2 cellular contexts compared by ENCODE assay signal in genomic region chr5:133026664-133027153, GRCh38.
TF ChIP-seq lines count a peak whose summit lies in the region.

No MANE protein-coding gene starts in this region.

TF ChIP-seq in A549, 52 proteins besides CTCF, POLR2A, EP300 and RAD21 (continued from another document):
- TF ChIP-seq NR3C1 (IDR thresholded peaks at IDR 0.05), result no peak

TF ChIP-seq in IMR-90, 13 proteins besides CTCF, POLR2A, EP300 and RAD21 (continued from another document):
- TF ChIP-seq SMC3 (IDR thresholded peaks at IDR 0.05; ENCODE audit: low read depth, low read length), result no peak
- TF ChIP-seq RCOR1 (IDR thresholded peaks at IDR 0.05; ENCODE audit: insufficient replicate concordance, low read length), result no peak
- TF ChIP-seq RFX5 (IDR thresholded peaks at IDR 0.05; ENCODE audit: low read depth, low read length), result no peak
- TF ChIP-seq, protein P1, sequence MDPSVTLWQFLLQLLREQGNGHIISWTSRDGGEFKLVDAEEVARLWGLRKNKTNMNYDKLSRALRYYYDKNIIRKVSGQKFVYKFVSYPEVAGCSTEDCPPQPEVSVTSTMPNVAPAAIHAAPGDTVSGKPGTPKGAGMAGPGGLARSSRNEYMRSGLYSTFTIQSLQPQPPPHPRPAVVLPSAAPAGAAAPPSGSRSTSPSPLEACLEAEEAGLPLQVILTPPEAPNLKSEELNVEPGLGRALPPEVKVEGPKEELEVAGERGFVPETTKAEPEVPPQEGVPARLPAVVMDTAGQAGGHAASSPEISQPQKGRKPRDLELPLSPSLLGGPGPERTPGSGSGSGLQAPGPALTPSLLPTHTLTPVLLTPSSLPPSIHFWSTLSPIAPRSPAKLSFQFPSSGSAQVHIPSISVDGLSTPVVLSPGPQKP (IDR thresholded peaks at IDR 0.05; ENCODE audit: borderline replicate concordance, low read depth, low read length), result no peak
- TF ChIP-seq CEBPB (IDR thresholded peaks at IDR 0.05; ENCODE audit: low read depth, low read length), result no peak
- TF ChIP-seq MAFK (IDR thresholded peaks at IDR 0.05; ENCODE audit: low read depth, low read length), result no peak
- TF ChIP-seq, protein P2, sequence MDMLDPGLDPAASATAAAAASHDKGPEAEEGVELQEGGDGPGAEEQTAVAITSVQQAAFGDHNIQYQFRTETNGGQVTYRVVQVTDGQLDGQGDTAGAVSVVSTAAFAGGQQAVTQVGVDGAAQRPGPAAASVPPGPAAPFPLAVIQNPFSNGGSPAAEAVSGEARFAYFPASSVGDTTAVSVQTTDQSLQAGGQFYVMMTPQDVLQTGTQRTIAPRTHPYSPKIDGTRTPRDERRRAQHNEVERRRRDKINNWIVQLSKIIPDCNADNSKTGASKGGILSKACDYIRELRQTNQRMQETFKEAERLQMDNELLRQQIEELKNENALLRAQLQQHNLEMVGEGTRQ (IDR thresholded peaks at IDR 0.05; ENCODE audit: low read depth, low read length), result no peak
- no peak for TF ChIP-seq MAZ (IDR thresholded peaks at IDR 0.05; ENCODE audit: borderline replicate concordance, low read depth, low read length)
- TF ChIP-seq NFE2L2 (IDR thresholded peaks at IDR 0.05; ENCODE audit: low read depth, low read length), result no peak
- no peak for TF ChIP-seq CHD1 (IDR thresholded peaks at IDR 0.05; ENCODE audit: low read depth, low read length)
- TF ChIP-seq BHLHE40 (IDR thresholded peaks at IDR 0.05; ENCODE audit: low read depth, low read length), result no peak
- no peak for TF ChIP-seq MXI1 (IDR thresholded peaks at IDR 0.05; ENCODE audit: borderline replicate concordance, low read depth, low read length)
